ENCODE assay signal across 8 cellular contexts in genomic region chr19:38679839-38680238, GRCh38. TPM values are rescaled to one million over a fixed set of nuclear protein-coding genes. Genes with fewer than 3 reads are reported as not detected.
DNase-seq lines count a peak whose midpoint lies in the region; ATAC-seq and TF ChIP-seq lines count a peak whose summit lies in the region.

No MANE protein-coding gene starts in this region.

- H3K4me3 Mint-ChIP-seq in activated CD4-positive, alpha-beta T cell treated with anti-CD3 and anti-CD28 coated beads for 36 hours, result no peak overlapping the region
- no peak overlapping the region for H3K4me3 Mint-ChIP-seq in WTC11
- H3K4me3 Mint-ChIP-seq in stimulated activated naive B cell treated with anti-CD40 and anti-IgM and Interleukin-4, amounts not matched to agents 10 μg/mL and 1 μg/mL and 100 μg/mL, for 72 hours, result no peak overlapping the region

- intact Hi-C loops in activated CD4-positive, alpha-beta T cell treated with anti-CD3 and anti-CD28 coated beads for 36 hours (cut with DNase I, micrococcal nuclease), result loop anchor here in 1 of 2 experiments (5.0 kb wide), 1 partner anchor 33 kb away; the partner anchor contains the start of gene ACTN4

- peaks cover 84% of the 10 kb centered on the region for H3K4me1 Mint-ChIP-seq in activated CD4-positive, alpha-beta T cell treated with anti-CD3 and anti-CD28 coated beads for 36 hours
- H3K4me1 Mint-ChIP-seq in WTC11, result peaks cover 77% of the 10 kb centered on the region
- H3K4me1 Mint-ChIP-seq in stimulated activated naive B cell treated with anti-CD40 and anti-IgM and Interleukin-4, amounts not matched to agents 10 μg/mL and 1 μg/mL and 100 μg/mL, for 72 hours, result peaks cover 76 to 95% of the 10 kb centered on the region in 2 donors

- H3K27ac Mint-ChIP-seq in activated CD4-positive, alpha-beta T cell treated with anti-CD3 and anti-CD28 coated beads for 36 hours, result peak overlapping the region; percentile 72
- peak overlapping the region; percentile 47 for H3K27ac Mint-ChIP-seq in WTC11
- H3K27ac Mint-ChIP-seq in stimulated activated naive B cell treated with anti-CD40 and anti-IgM and Interleukin-4, amounts not matched to agents 10 μg/mL and 1 μg/mL and 100 μg/mL, for 72 hours, result peak overlapping the region; percentile 60

- POLR2A ChIA-PET in activated CD4-positive, alpha-beta T cell treated with anti-CD3 and anti-CD28 coated beads for 36 hours (lab: Charles Lee), result no interaction called here
- POLR2A ChIA-PET in WTC11 (lab: Charles Lee), result interaction anchor here (0.6 kb wide), 1 partner anchor 128 kb away, joined by 3 read pairs; no protein-coding TSS in a partner anchor

- H3K27me3 Mint-ChIP-seq in activated CD4-positive, alpha-beta T cell treated with anti-CD3 and anti-CD28 coated beads for 36 hours, result no peaks in the 10 kb centered on the region
- no peaks in the 10 kb centered on the region for H3K27me3 Mint-ChIP-seq in WTC11 (ENCODE audit: low read depth)
- H3K27me3 Mint-ChIP-seq in stimulated activated naive B cell treated with anti-CD40 and anti-IgM and Interleukin-4, amounts not matched to agents 10 μg/mL and 1 μg/mL and 100 μg/mL, for 72 hours, result no peaks in the 10 kb centered on the region

- no peak for ATAC-seq in activated CD4-positive, alpha-beta T cell treated with anti-CD3 and anti-CD28 coated beads for 36 hours
- ATAC-seq in WTC11 (no peak), HG02571 (IDR thresholded peaks at IDR 0.05; ENCODE audit: unreplicated experiment) (no peak), GM21515 (IDR thresholded peaks at IDR 0.05; ENCODE audit: unreplicated experiment) (no peak)
- no peak for ATAC-seq in stimulated activated naive B cell treated with anti-CD40 and anti-IgM and Interleukin-4, amounts not matched to agents 10 μg/mL and 1 μg/mL and 100 μg/mL, for 72 hours (replicated peaks)

- H3K9me3 Mint-ChIP-seq in activated CD4-positive, alpha-beta T cell treated with anti-CD3 and anti-CD28 coated beads for 36 hours (ENCODE audit: low read depth), result no peaks in the 10 kb centered on the region
- H3K9me3 Mint-ChIP-seq in WTC11, result peaks cover 9% of the 10 kb centered on the region
- H3K9me3 Mint-ChIP-seq in stimulated activated naive B cell treated with anti-CD40 and anti-IgM and Interleukin-4, amounts not matched to agents 10 μg/mL and 1 μg/mL and 100 μg/mL, for 72 hours, result peaks cover 0 to 3% of the 10 kb centered on the region in 2 donors

- no peak for DNase-seq in activated CD4-positive, alpha-beta T cell treated with anti-CD3 and anti-CD28 coated beads for 36 hours
- no peak for DNase-seq in activated CD4-positive, alpha-beta T cell treated with anti-CD3 and anti-CD28 coated beads, Interleukin-2, amount 50 U/mL, for 48 hours
- DNase-seq in WTC11 (ENCODE audit: low spot score), result no peak
- peak; percentile 45 for DNase-seq in iris pigment epithelial cell (ENCODE audit: low read depth)
- no peak for DNase-seq in stimulated activated naive B cell treated with anti-CD40 and anti-IgM and Interleukin-4, amounts not matched to agents 10 μg/mL and 1 μg/mL and 100 μg/mL, for 72 hours
- DNase-seq in activated CD4-positive, alpha-beta T cell treated with anti-CD3 and anti-CD28 coated beads, Interleukin-2, amount 50 U/mL, for 1 hour, result no peak

- CTCF ChIA-PET in activated CD4-positive, alpha-beta T cell treated with anti-CD3 and anti-CD28 coated beads for 36 hours (lab: Charles Lee), result no interaction called here
- CTCF ChIA-PET in WTC11 (lab: Charles Lee), result no interaction called here

- peaks cover 16% of the 10 kb centered on the region for H3K36me3 Mint-ChIP-seq in activated CD4-positive, alpha-beta T cell treated with anti-CD3 and anti-CD28 coated beads for 36 hours (ENCODE audit: low read depth)
- peaks cover 25% of the 10 kb centered on the region for H3K36me3 Mint-ChIP-seq in WTC11
- peaks cover 32 to 61% of the 10 kb centered on the region in 2 donors for H3K36me3 Mint-ChIP-seq in stimulated activated naive B cell treated with anti-CD40 and anti-IgM and Interleukin-4, amounts not matched to agents 10 μg/mL and 1 μg/mL and 100 μg/mL, for 72 hours

- no peak for TF ChIP-seq CTCF in WTC11 (IDR thresholded peaks at IDR 0.05)

TF ChIP-seq in WTC11, 78 proteins besides CTCF, POLR2A, EP300 and RAD21:
- TF ChIP-seq ATF6 (CRISPR knock-in tag; IDR thresholded peaks at IDR 0.05) (no peak), ERG (CRISPR knock-in tag; IDR thresholded peaks at IDR 0.05) (no peak), SOX15 (CRISPR knock-in tag; IDR thresholded peaks at IDR 0.05) (no peak), SMAD4 (CRISPR knock-in tag; IDR thresholded peaks at IDR 0.05) (no peak), ATF1 (CRISPR knock-in tag; IDR thresholded peaks at IDR 0.05) (no peak), ZNF396 (CRISPR knock-in tag; IDR thresholded peaks at IDR 0.05; ENCODE audit: borderline replicate concordance) (no peak), JUN (CRISPR knock-in tag; IDR thresholded peaks at IDR 0.05) (no peak)

RNA-seq across cellular contexts. Expression of gene ACTN4, which starts 32.4 kb away (rescaled TPM):
- 100 to 1,000 TPM; 181 to 182 TPM for total RNA-seq in activated CD4-positive, alpha-beta T cell treated with anti-CD3 and anti-CD28 coated beads for 36 hours
- 484 to 511 TPM (median 506 TPM) in 3 replicates for total RNA-seq in WTC11 (2021)
